In genomic region chr1:50373532-50373931, GRCh38 we compare ENCODE assay signal across 1 cellular context.
TF ChIP-seq lines count a peak whose summit lies in the region.

No MANE protein-coding gene starts in this region.

TF ChIP-seq in K562, 482 proteins besides CTCF, POLR2A, EP300 and RAD21:
- TF ChIP-seq ZFP36 (IDR thresholded peaks at IDR 0.05; ENCODE audit: low read depth, low read length, partially characterized antibody), result peak; percentile 88
- no peak for TF ChIP-seq BRD4 (IDR thresholded peaks at IDR 0.05)
